16 cellular contexts compared by ENCODE assay signal in genomic region chr5:168186289-168187074, GRCh38.
"Had no signal": no experiment of that assay in that cellular context is flagged by ENCODE, and none has a peak within 500 bp of the region (broad histone marks: within the 10 kb centered on the region; RNA-seq: fewer than 3 reads in every experiment).

No MANE protein-coding gene starts in this region.

- DNase-seq: activated CD4-positive, alpha-beta T cell treated with anti-CD3 and anti-CD28 coated beads, Interleukin-2, amount 50 U/mL, for 1 hour; activated CD8-positive, alpha-beta memory T cell treated with anti-CD3 and anti-CD28 coated beads for 24 hours; activated naive CD4-positive, alpha-beta T cell treated with Interleukin-2 at 50 U/mL for 16 hours; activated naive CD8-positive, alpha-beta T cell treated with anti-CD3 and anti-CD28 coated beads, Interleukin-2, amount 50 U/mL, for 24 hours; caudate nucleus; foreskin fibroblast; kidney glomerular epithelial cell; lower lobe of right lung; pancreas; stimulated activated naive CD8-positive, alpha-beta T cell treated with anti-CD3 and anti-CD28 coated beads, Interleukin-15, Interleukin-2, amounts not matched to agents 100 U/mL and 50 U/mL, for 24 hours; transverse colon had no signal

- H3K27me3 ChIP-seq: ascending aorta, pancreas, transverse colon, vagina had no signal

- H3K4me3 ChIP-seq: ascending aorta, lower lobe of right lung, pancreas, skin epidermis, transverse colon, vagina had no signal

- H3K9me3 ChIP-seq: ascending aorta, lower lobe of right lung, pancreas, transverse colon, vagina had no signal

- H3K4me1 ChIP-seq: ascending aorta, lower lobe of right lung, pancreas, transverse colon, vagina had no signal

- ATAC-seq: activated naive CD8-positive, alpha-beta T cell treated with anti-CD3 and anti-CD28 coated beads, Interleukin-2, amount 50 U/mL, for 24 hours; esophagus mucosa; lower lobe of right lung; pancreas; stimulated activated naive CD8-positive, alpha-beta T cell treated with anti-CD3 and anti-CD28 coated beads, Interleukin-15, Interleukin-2, amounts not matched to agents 100 U/mL and 50 U/mL, for 24 hours had no signal

- H3K36me3 ChIP-seq: ascending aorta, lower lobe of right lung, pancreas, transverse colon, vagina had no signal

- FAIRE-seq: colon, pancreas had no signal

- H3K27ac ChIP-seq: ascending aorta, lower lobe of right lung, pancreas, skin epidermis, transverse colon, vagina had no signal
